ENCODE assay signal across 18 cellular contexts in the genomic region with DNA sequence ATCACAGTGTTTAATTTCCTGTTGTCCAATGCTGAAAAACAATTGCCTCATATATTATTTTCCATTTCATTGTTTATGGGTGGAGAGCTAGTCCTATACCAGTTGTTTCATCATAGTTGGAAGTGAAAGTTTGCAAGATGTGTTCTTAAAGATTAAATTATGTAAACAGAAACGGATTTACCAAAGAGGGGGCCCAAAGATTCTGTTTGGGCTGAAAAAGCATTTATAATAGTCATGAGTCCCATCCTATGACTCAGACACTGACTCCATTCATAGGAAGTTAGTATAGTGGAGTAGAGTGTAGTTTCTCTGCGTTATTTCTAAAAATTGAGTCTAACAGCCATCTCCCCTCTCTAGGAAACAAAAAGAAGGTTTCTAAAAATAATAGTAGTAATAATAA. TPM values are rescaled to one million over a fixed set of nuclear protein-coding genes. Genes with fewer than 3 reads are reported as not detected.
DNase-seq lines count a peak whose midpoint lies in the region; ATAC-seq and TF ChIP-seq lines count a peak whose summit lies in the region.
"Had no signal": no experiment of that assay in that cellular context is flagged by ENCODE, and none has a peak within 500 bp of the region (broad histone marks: within the 10 kb centered on the region; RNA-seq: fewer than 3 reads in every experiment).

No MANE protein-coding gene starts in this region.

- H3K27ac Mint-ChIP-seq in HFFc6, result peak overlapping the region; percentile 77
- H3K27ac Mint-ChIP-seq: dendritic cell treated with granulocyte-macrophage colony-stimulating factor and Interleukin-4, amounts not matched to agents 40 ng/mL and 50 ng/mL, for 4 days; memory B cell; T-helper 1 cell treated with Interleukin-12 subunit alpha and Interleukin-12 subunit beta and Interleukin-4 antibody, amounts not matched to agents 30 μg/mL and 1 μg/mL, for 36 hours had no signal

- H3K27me3 Mint-ChIP-seq in HFFc6 (ENCODE audit: insufficient read depth), result no peaks in the 10 kb centered on the region; the same call in 1 of the 2 replicates
- H3K27me3 Mint-ChIP-seq: memory B cell had no signal

- no peaks in the 10 kb centered on the region for H3K9me3 Mint-ChIP-seq in HFFc6
- H3K9me3 Mint-ChIP-seq: dendritic cell treated with granulocyte-macrophage colony-stimulating factor and Interleukin-4, amounts not matched to agents 40 ng/mL and 50 ng/mL, for 4 days; memory B cell had no signal

- TF ChIP-seq CTCF in HFFc6 (IDR thresholded peaks at IDR 0.05), result no peak
- no peak for TF ChIP-seq CTCF in thyroid gland (IDR thresholded peaks at IDR 0.05)

- no peaks in the 10 kb centered on the region for H3K9me3 ChIP-seq in thyroid gland
- H3K9me3 ChIP-seq: ascending aorta had no signal

- peak; percentile 55 for DNase-seq in HFFc6
- peak; percentile 35 for DNase-seq in SIG-M5 treated with dmso at 0.1 percent for 504 hours (lab: John Stamatoyannopoulos, UW; ENCODE audit: unreplicated experiment)
- DNase-seq in fibroblast of gingiva (ENCODE audit: low read depth), result peak; percentile 29
- peak; percentile 25 for DNase-seq in skeletal muscle cell (ENCODE audit: low read depth)
- DNase-seq in thyroid gland, result no peak
- DNase-seq in central memory CD4-positive, alpha-beta T cell, result no peak
- DNase-seq in stimulated activated naive CD8-positive, alpha-beta T cell treated with anti-CD3 and anti-CD28 coated beads, Interleukin-15, Interleukin-2, amounts not matched to agents 100 U/mL and 50 U/mL, for 24 hours, result no peak
- DNase-seq: Kasumi-1; NCI-H187; NCI-H510A; stimulated activated CD4-positive, alpha-beta T cell treated with anti-CD3 and anti-CD28 coated beads, Interleukin-1b, Interleukin-23, amount 100 ng/mL, for 48 hours had no signal

- no peak overlapping the region for H3K27ac ChIP-seq in thyroid gland
- H3K27ac ChIP-seq: ascending aorta had no signal

- H3K4me1 Mint-ChIP-seq in HFFc6 (ENCODE audit: low read depth), result peaks cover 41% of the 10 kb centered on the region
- H3K4me1 Mint-ChIP-seq: neural crest cell had no signal

- no peaks in the 10 kb centered on the region for H3K36me3 Mint-ChIP-seq in HFFc6 (ENCODE audit: low read depth)
- H3K36me3 Mint-ChIP-seq: memory B cell had no signal

- WGBS in thyroid gland, 2 donors, result 90 to 93% methylated on average over 2 of the region's 2 CpGs

- intact Hi-C loops in thyroid gland (cut with DNase I), result no loop called here

- H3K4me1 ChIP-seq in thyroid gland, result peaks cover 5 to 6% of the 10 kb centered on the region in 2 donors

- no peak for ATAC-seq in stimulated activated naive CD8-positive, alpha-beta T cell treated with anti-CD3 and anti-CD28 coated beads, Interleukin-15, Interleukin-2, amounts not matched to agents 100 U/mL and 50 U/mL, for 24 hours
- ATAC-seq: Panc1 had no signal

- H3K27me3 ChIP-seq in thyroid gland, result no peaks in the 10 kb centered on the region
- H3K27me3 ChIP-seq: ascending aorta; BLaER1 treated with 17β-estradiol and CSF1 and Interleukin-3, amounts not matched to agents 10 nM and 100 nM had no signal

- no peak overlapping the region for H3K4me3 ChIP-seq in skeletal muscle cell (ENCODE audit: low read depth, low read length)
- no peak overlapping the region for H3K4me3 ChIP-seq in thyroid gland (replicated peaks in 1 of 3)
- H3K4me3 ChIP-seq: ascending aorta; BLaER1 treated with 17β-estradiol and CSF1 and Interleukin-3, amounts not matched to agents 10 nM and 100 nM had no signal

- no peaks in the 10 kb centered on the region for H3K36me3 ChIP-seq in thyroid gland
- H3K36me3 ChIP-seq: ascending aorta; BLaER1 treated with 17β-estradiol and CSF1 and Interleukin-3, amounts not matched to agents 10 nM and 100 nM had no signal

- TF ChIP-seq POLR2A in thyroid gland (IDR thresholded peaks at IDR 0.05), result no peak

- H3K4me3 Mint-ChIP-seq in HFFc6, result peak overlapping the region; percentile 43
- H3K4me3 Mint-ChIP-seq: dendritic cell treated with granulocyte-macrophage colony-stimulating factor and Interleukin-4, amounts not matched to agents 40 ng/mL and 50 ng/mL, for 4 days; memory B cell; neural crest cell; T-helper 1 cell treated with Interleukin-12 subunit alpha and Interleukin-12 subunit beta and Interleukin-4 antibody, amounts not matched to agents 30 μg/mL and 1 μg/mL, for 36 hours had no signal

RNA-seq across cellular contexts. Expression of gene NFKBIZ, which starts 24.3 kb away (rescaled TPM):
- 10 to 100 TPM; 51.1 to 64.2 (median 57.8) TPM for total RNA-seq in HFFc6 (2021; fragmentation: NEBNext Ultra II Directional; extraction: Animal tissue kit (Norgen Biotek cat#: 25700))
- 100 to 1,000 TPM in 1 of 4 donors, 10 to 100 TPM in 3; 37.5 to 132 (median 56.9) TPM for total RNA-seq in thyroid gland

Comparison
In these comparisons a context has a peak if more than half of its experiments do, and no peak if none do; other contexts are left out.
1. DNase-seq: peak in HFFc6 (single experiment), SIG-M5 treated with dmso at 0.1 percent for 504 hours (single experiment), fibroblast of gingiva (single experiment) and skeletal muscle cell (single experiment); none in thyroid gland (0 of 2), central memory CD4-positive, alpha-beta T cell (single experiment) and stimulated activated naive CD8-positive, alpha-beta T cell treated with anti-CD3 and anti-CD28 coated beads, Interleukin-15, Interleukin-2, amounts not matched to agents 100 U/mL and 50 U/mL, for 24 hours (single experiment).